8 cellular contexts compared by ENCODE assay signal in genomic region chr15:74695597-74696397, GRCh38. TPM values are rescaled to one million over a fixed set of nuclear protein-coding genes. Genes with fewer than 3 reads are reported as not detected.
DNase-seq lines count a peak whose midpoint lies in the region; ATAC-seq and TF ChIP-seq lines count a peak whose summit lies in the region.

A gene with protein sequence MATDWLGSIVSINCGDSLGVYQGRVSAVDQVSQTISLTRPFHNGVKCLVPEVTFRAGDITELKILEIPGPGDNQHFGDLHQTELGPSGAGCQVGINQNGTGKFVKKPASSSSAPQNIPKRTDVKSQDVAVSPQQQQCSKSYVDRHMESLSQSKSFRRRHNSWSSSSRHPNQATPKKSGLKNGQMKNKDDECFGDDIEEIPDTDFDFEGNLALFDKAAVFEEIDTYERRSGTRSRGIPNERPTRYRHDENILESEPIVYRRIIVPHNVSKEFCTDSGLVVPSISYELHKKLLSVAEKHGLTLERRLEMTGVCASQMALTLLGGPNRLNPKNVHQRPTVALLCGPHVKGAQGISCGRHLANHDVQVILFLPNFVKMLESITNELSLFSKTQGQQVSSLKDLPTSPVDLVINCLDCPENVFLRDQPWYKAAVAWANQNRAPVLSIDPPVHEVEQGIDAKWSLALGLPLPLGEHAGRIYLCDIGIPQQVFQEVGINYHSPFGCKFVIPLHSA (minus strand): TSS chr15:74696024. CDS start chr15:74675124, 20,900 bp downstream.

- peaks cover 3% of the 10 kb centered on the region for H3K36me3 Mint-ChIP-seq in activated CD4-positive, alpha-beta memory T cell treated with anti-CD3 and anti-CD28 coated beads, Interleukin-2, amount 10 ng/mL, durations not matched to agents 7 days and 5 days (ENCODE audit: low read depth)

- DNase-seq in AG08395 (ENCODE audit: low spot score) (peak; percentile 94), NCI-H748 treated with DMSO at 0.1 percent for 48 hours (lab: John Stamatoyannopoulos, UW) (peak; percentile 32), ecto neural progenitor cell (ENCODE audit: low spot score) (peak; percentile 92), lower leg skin (ENCODE audit: low spot score in 2 of 2) (peak; percentile 81 to 96)
- DNase-seq in activated CD4-positive, alpha-beta memory T cell treated with anti-CD3 and anti-CD28 coated beads, Interleukin-2, amount 10 ng/mL, durations not matched to agents 7 days and 5 days, result peak; percentile 86
- DNase-seq in stimulated activated CD4-positive, alpha-beta T cell treated with anti-CD3 and anti-CD28 coated beads, Interleukin-4, amount 100 ng/mL, for 4 hours, result peak; percentile 83 to 84

- TF ChIP-seq CTCF in lower leg skin (IDR thresholded peaks at IDR 0.05), result no peak

- CTCF ChIA-PET in activated CD4-positive, alpha-beta memory T cell treated with anti-CD3 and anti-CD28 coated beads, Interleukin-2, amount 10 ng/mL, durations not matched to agents 7 days and 5 days (lab: Charles Lee), result interaction anchor here (1.4 to 2.5 kb wide), 2 partner anchors 73 to 206 kb away, joined by 4 to 11 read pairs; no protein-coding TSS in a partner anchor

- H3K27me3 Mint-ChIP-seq in activated CD4-positive, alpha-beta memory T cell treated with anti-CD3 and anti-CD28 coated beads, Interleukin-2, amount 10 ng/mL, durations not matched to agents 7 days and 5 days, result no peaks in the 10 kb centered on the region

- ATAC-seq in GM19035 (IDR thresholded peaks at IDR 0.05; ENCODE audit: unreplicated experiment), result peak; percentile 94
- peak; percentile 57 for ATAC-seq in HG03457 (IDR thresholded peaks at IDR 0.05; ENCODE audit: unreplicated experiment)

- WGBS in lower leg skin, 2 donors, result 1% methylated on average over 25 to 44 of the region's 46 CpGs

- H3K4me1 Mint-ChIP-seq in activated CD4-positive, alpha-beta memory T cell treated with anti-CD3 and anti-CD28 coated beads, Interleukin-2, amount 10 ng/mL, durations not matched to agents 7 days and 5 days, result peaks cover 42% of the 10 kb centered on the region

- H3K27ac Mint-ChIP-seq in activated CD4-positive, alpha-beta memory T cell treated with anti-CD3 and anti-CD28 coated beads, Interleukin-2, amount 10 ng/mL, durations not matched to agents 7 days and 5 days, result peak within 1 kb of the TSS; percentile 96

- no peaks in the 10 kb centered on the region for H3K9me3 Mint-ChIP-seq in activated CD4-positive, alpha-beta memory T cell treated with anti-CD3 and anti-CD28 coated beads, Interleukin-2, amount 10 ng/mL, durations not matched to agents 7 days and 5 days

- H3K4me3 Mint-ChIP-seq in activated CD4-positive, alpha-beta memory T cell treated with anti-CD3 and anti-CD28 coated beads, Interleukin-2, amount 10 ng/mL, durations not matched to agents 7 days and 5 days, result peak within 1 kb of the TSS; percentile 100

- intact Hi-C loops in lower leg skin (cut with DNase I; ENCODE audit: low total_unique reads), result no loop called here

- POLR2A ChIA-PET in activated CD4-positive, alpha-beta memory T cell treated with anti-CD3 and anti-CD28 coated beads, Interleukin-2, amount 10 ng/mL, durations not matched to agents 7 days and 5 days (lab: Charles Lee), result interaction anchor here (0.6 to 1.8 kb wide), 7 partner anchors 10 to 155 kb away, joined by 3 to 11 read pairs (median 3); partner anchors contain the start of genes ARID3B, CSK and CYP1A1

- H3K4me3 ChIP-seq in lower leg skin (ENCODE audit: low read depth, poor library complexity, severe bottlenecking), result peak within 1 kb of the TSS; percentile 89

- no peak for TF ChIP-seq POLR2A in lower leg skin (IDR thresholded peaks at IDR 0.05)

RNA-seq across cellular contexts. Expression of the gene that starts here (rescaled TPM):
- total RNA-seq in activated CD4-positive, alpha-beta memory T cell treated with anti-CD3 and anti-CD28 coated beads, Interleukin-2, amount 10 ng/mL, durations not matched to agents 7 days and 5 days, result 10 to 100 TPM; 36.3 to 39.6 TPM
- 10 to 100 TPM; 11.2 to 33.6 (median 17.6) TPM for total RNA-seq in lower leg skin

Comparison
In these comparisons a context has a peak if more than half of its experiments do, and no peak if none do; other contexts are left out.
1. Peak in every context shown above with its lines: DNase-seq, ATAC-seq and H3K4me3 ChIP-seq.
2. DNase-seq: peak in every context shown above with its lines; median percentile 94 in AG08395; 92 in ecto neural progenitor cell; 88 in lower leg skin; 86 in activated CD4-positive, alpha-beta memory T cell treated with anti-CD3 and anti-CD28 coated beads, Interleukin-2, amount 10 ng/mL, durations not matched to agents 7 days and 5 days; 84 in stimulated activated CD4-positive, alpha-beta T cell treated with anti-CD3 and anti-CD28 coated beads, Interleukin-4, amount 100 ng/mL, for 4 hours; 32 in NCI-H748 treated with DMSO at 0.1 percent for 48 hours.